Comparison of ENCODE assay signal across 17 cellular contexts in the genomic region with DNA sequence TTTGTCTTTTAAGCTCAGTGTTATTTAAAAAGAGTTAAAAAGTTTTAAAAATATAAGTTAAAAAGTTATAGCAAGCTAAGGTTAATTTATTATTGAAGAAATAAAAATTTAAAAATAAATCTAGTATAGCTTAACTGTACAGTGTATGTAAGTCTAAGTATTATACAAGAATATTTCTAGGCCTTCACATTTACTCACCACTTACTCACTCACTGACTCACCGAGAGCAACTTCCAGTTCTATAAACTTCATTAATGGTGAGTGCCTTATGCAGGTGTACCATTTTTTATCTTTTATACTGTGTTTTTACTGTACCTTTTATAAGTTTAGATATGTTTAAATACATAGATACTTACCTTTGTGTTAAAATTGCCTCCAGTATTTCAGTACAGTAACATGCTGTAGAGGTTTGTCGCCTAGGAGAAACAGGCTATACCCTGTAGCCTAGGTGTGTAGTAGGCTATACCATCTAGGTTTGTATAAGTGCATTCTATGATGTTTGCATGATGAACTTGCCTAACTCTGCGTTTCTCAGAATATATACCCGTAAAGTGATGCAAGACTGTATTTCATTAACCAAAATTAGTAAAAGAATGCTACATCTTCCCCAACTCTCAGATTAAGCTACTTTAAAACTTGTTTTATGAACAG.
DNase-seq lines count a peak whose midpoint lies in the region; ATAC-seq, FAIRE-seq and TF ChIP-seq lines count a peak whose summit lies in the region.
"Had no signal": no experiment of that assay in that cellular context is flagged by ENCODE, and none has a peak within 500 bp of the region (broad histone marks: within the 10 kb centered on the region; RNA-seq: fewer than 3 reads in every experiment).

No MANE protein-coding gene starts in this region.

- dilution Hi-C loops in mammary epithelial cell (cut with HindIII; ENCODE audit: low sequenced_read_pairs), result no loop called here

- in situ Hi-C loops in mammary epithelial cell (cut with MboI; ENCODE audit: low sequenced_read_pairs in 2 of 2) (no loop called here), HepG2 (cut with HindIII; ENCODE audit: extremely low pct_ligation_motif_present, low pct_unique_long_range_greater_than_20kb) (no loop called here)

- 70% methylated on average over 4 of the region's 4 CpGs for WGBS in mammary epithelial cell (ENCODE audit: low coverage, missing lambda C conversion rate)
- WGBS in HepG2 (ENCODE audit: low lambda C conversion rate), result 0% methylated on average over 4 of the region's 4 CpGs

- H3K27me3 ChIP-seq in MG63 (no peaks in the 10 kb centered on the region), mammary epithelial cell (ENCODE audit: insufficient read depth, low read length) (peaks cover 2% of the 10 kb centered on the region), HepG2 (ENCODE audit: control insufficient read depth in 1 of 2, insufficient read depth in 2 of 2, low read length in 2 of 2) (no peaks in the 10 kb centered on the region)
- H3K27me3 ChIP-seq: gastrocnemius medialis, neutrophil, uterus had no signal

- no peak for FAIRE-seq in HepG2 (lab: Jason Lieb, UNC)

- no TSS peak for BruUV-seq in mammary epithelial cell (replicated peaks; lab: Mats Ljungman, UMichigan)
- no TSS peak for BruUV-seq in HepG2 (replicated peaks; lab: Mats Ljungman, UMichigan)

- CTCF ChIA-PET in mammary epithelial cell (lab: Charles Lee; ENCODE audit: low non-redundant PET) (no interaction called here), HepG2 (lab: Yijun Ruan, JAX; ENCODE audit: low intra/inter-chr PET ratio, low total read pairs) (no interaction called here)

- no peak for TF ChIP-seq RAD21 in HepG2 (CRISPR knock-in tag; IDR thresholded peaks at IDR 0.05)

- H3K36me3 ChIP-seq in MG63 (no peaks in the 10 kb centered on the region), mammary epithelial cell (ENCODE audit: insufficient read depth, low read length) (no peaks in the 10 kb centered on the region), HepG2 (replicated peaks in 1 of 2; ENCODE audit: control insufficient read depth in 1 of 2, insufficient read depth in 2 of 2, low read length in 2 of 2) (no peaks in the 10 kb centered on the region)
- H3K36me3 ChIP-seq: gastrocnemius medialis, neutrophil, uterus had no signal

- intact Hi-C loops in mammary epithelial cell (cut with micrococcal nuclease), result no loop called here
- intact Hi-C loops in HepG2 (cut with micrococcal nuclease; ENCODE audit: unreplicated experiment), result no loop called here

- DNase-seq in GM03348 (ENCODE audit: low spot score) (peak; percentile 3), MG63 (peak; percentile 0), mammary epithelial cell (peak; percentile 67), kidney glomerular epithelial cell (lab: John Stamatoyannopoulos, UW) (peak; percentile 17), AG08396 (ENCODE audit: low spot score) (no peak), GM10266 (ENCODE audit: extremely low spot score) (no peak), HepG2 (ENCODE audit: low spot score) (no peak)
- DNase-seq: activated CD8-positive, alpha-beta T cell treated with anti-CD3 and anti-CD28 coated beads for 36 hours; dermis blood vessel endothelial cell; DND-41; gastrocnemius medialis; NCI-H1436 treated with DMSO at 0.1 percent for 48 hours; NCI-H345; uterus had no signal

- no peak overlapping the region for H3K9ac ChIP-seq in mammary epithelial cell (ENCODE audit: insufficient read depth, low read length)
- H3K9ac ChIP-seq in HepG2 (ENCODE audit: insufficient read depth, low read depth, low read length), result no peak overlapping the region
- H3K9ac ChIP-seq: KMS-11 had no signal

- H4K20me1 ChIP-seq in mammary epithelial cell (ENCODE audit: insufficient read depth, low read length) (no peaks in the 10 kb centered on the region), HepG2 (ENCODE audit: insufficient read depth, low read length) (no peaks in the 10 kb centered on the region)

- H3K4me1 ChIP-seq in mammary epithelial cell (ENCODE audit: insufficient read depth, low read length), result peaks cover 3% of the 10 kb centered on the region
- no peaks in the 10 kb centered on the region for H3K4me1 ChIP-seq in HepG2 (ENCODE audit: insufficient read depth, low read length)
- H3K4me1 ChIP-seq: gastrocnemius medialis, uterus had no signal

- TF ChIP-seq CTCF in mammary epithelial cell (conservative IDR thresholded peaks at IDR 0.05 in 1 of 2, IDR thresholded peaks at IDR 0.05 in 1 of 2; ENCODE audit: extremely low read depth in 1 of 2, insufficient read depth in 1 of 2, low read depth in 1 of 2, low read length in 2 of 2) (no peak), GM10266 (IDR thresholded peaks at IDR 0.05; ENCODE audit: control insufficient read depth, insufficient read depth, low read depth, missing control alignments) (no peak), HepG2 (CRISPR knock-in tag; IDR thresholded peaks at IDR 0.05) (no peak)

- H3K27ac ChIP-seq in mammary epithelial cell (ENCODE audit: insufficient read depth, low read depth, low read length), result no peak overlapping the region
- no peak overlapping the region for H3K27ac ChIP-seq in HepG2 (ENCODE audit: extremely low read length, insufficient read depth, low read length)
- H3K27ac ChIP-seq: gastrocnemius medialis, KMS-11, neutrophil, uterus had no signal

- H3K4me3 ChIP-seq in MG63 (no peak overlapping the region), mammary epithelial cell (replicated peaks in 1 of 3; ENCODE audit: insufficient read depth in 1 of 3, low read depth in 2 of 3, low read length in 3 of 3) (no peak overlapping the region), HepG2 (replicated peaks in 1 of 3; ENCODE audit: insufficient read depth in 1 of 3, low read depth in 2 of 3, low read length in 3 of 3) (no peak overlapping the region)
- H3K4me3 ChIP-seq: gastrocnemius medialis, uterus had no signal

- TF ChIP-seq EP300 in HepG2 (IDR thresholded peaks at IDR 0.05; ENCODE audit: low read depth in 2 of 2, low read length in 2 of 2) (no peak), HepG2 (CRISPR knock-in tag; IDR thresholded peaks at IDR 0.05; ENCODE audit: borderline replicate concordance) (no peak)

- ATAC-seq in HepG2, result no peak
- ATAC-seq: activated CD8-positive, alpha-beta T cell treated with anti-CD3 and anti-CD28 coated beads for 36 hours; gastrocnemius medialis; HCT116 had no signal

- H3K4me2 ChIP-seq in mammary epithelial cell (ENCODE audit: insufficient read depth, low read depth, low read length), result no peak overlapping the region
- no peak overlapping the region for H3K4me2 ChIP-seq in HepG2 (ENCODE audit: low read depth, low read length)
- H3K4me2 ChIP-seq: KMS-11 had no signal

- no peak overlapping the region for H2AFZ ChIP-seq in mammary epithelial cell (ENCODE audit: low read depth, low read length)
- no peak overlapping the region for H2AFZ ChIP-seq in HepG2 (ENCODE audit: low read length)

- POLR2A ChIA-PET in HepG2 (lab: Yijun Ruan, JAX), result no interaction called here

- no peak for TF ChIP-seq POLR2A in HepG2 (IDR thresholded peaks at IDR 0.05; ENCODE audit: insufficient read depth in 1 of 2, low read depth in 2 of 2, low read length in 2 of 2)

- H3K9me3 ChIP-seq in MG63 (no peaks in the 10 kb centered on the region), mammary epithelial cell (replicated peaks; ENCODE audit: insufficient read depth, low read length) (no peaks in the 10 kb centered on the region), HepG2 (ENCODE audit: low read length) (no peaks in the 10 kb centered on the region)
- H3K9me3 ChIP-seq: gastrocnemius medialis, neutrophil, uterus had no signal

- no peaks in the 10 kb centered on the region for H3K79me2 ChIP-seq in mammary epithelial cell (ENCODE audit: insufficient read depth, low read length)
- H3K79me2 ChIP-seq in HepG2 (ENCODE audit: insufficient read depth, low read length), result no peaks in the 10 kb centered on the region

TF ChIP-seq in HepG2, 621 proteins besides CTCF, POLR2A, EP300 and RAD21:
- no peak for TF ChIP-seq SMC3 (IDR thresholded peaks at IDR 0.05; ENCODE audit: low read length)
- TF ChIP-seq U2AF1 (optimal IDR thresholded peaks at IDR 0.05; ENCODE audit: low read depth, low read length), result no peak
- no peak for TF ChIP-seq ZNF781 (CRISPR knock-in tag; IDR thresholded peaks at IDR 0.05; ENCODE audit: borderline replicate concordance, not compliant biosample characterization)
- no peak for TF ChIP-seq MXI1 (IDR thresholded peaks at IDR 0.05; ENCODE audit: borderline replicate concordance, low read depth, low read length)
- TF ChIP-seq, protein P1, sequence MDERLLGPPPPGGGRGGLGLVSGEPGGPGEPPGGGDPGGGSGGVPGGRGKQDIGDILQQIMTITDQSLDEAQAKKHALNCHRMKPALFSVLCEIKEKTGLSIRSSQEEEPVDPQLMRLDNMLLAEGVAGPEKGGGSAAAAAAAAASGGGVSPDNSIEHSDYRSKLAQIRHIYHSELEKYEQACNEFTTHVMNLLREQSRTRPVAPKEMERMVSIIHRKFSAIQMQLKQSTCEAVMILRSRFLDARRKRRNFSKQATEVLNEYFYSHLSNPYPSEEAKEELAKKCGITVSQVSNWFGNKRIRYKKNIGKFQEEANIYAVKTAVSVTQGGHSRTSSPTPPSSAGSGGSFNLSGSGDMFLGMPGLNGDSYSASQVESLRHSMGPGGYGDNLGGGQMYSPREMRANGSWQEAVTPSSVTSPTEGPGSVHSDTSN (CRISPR knock-in tag; IDR thresholded peaks at IDR 0.05), result no peak
- TF ChIP-seq NFE2L1 (CRISPR knock-in tag; IDR thresholded peaks at IDR 0.05; ENCODE audit: borderline replicate concordance), result no peak
- no peak for TF ChIP-seq KLF6 (CRISPR knock-in tag; IDR thresholded peaks at IDR 0.05)
- no peak for TF ChIP-seq KLF12 (CRISPR knock-in tag; IDR thresholded peaks at IDR 0.05; ENCODE audit: borderline replicate concordance)
- TF ChIP-seq SP2 (CRISPR knock-in tag; IDR thresholded peaks at IDR 0.05), result no peak
- no peak for TF ChIP-seq HNRNPUL1 (IDR thresholded peaks at IDR 0.05; ENCODE audit: low read depth, low read length)
- no peak for TF ChIP-seq IKZF4 (CRISPR knock-in tag; IDR thresholded peaks at IDR 0.05; ENCODE audit: borderline replicate concordance, low read depth, not compliant biosample characterization)
- TF ChIP-seq CBFB (CRISPR knock-in tag; IDR thresholded peaks at IDR 0.05), result no peak
- TF ChIP-seq NFIC (IDR thresholded peaks at IDR 0.05; ENCODE audit: low read length), result no peak
- no peak for TF ChIP-seq ZNF367 (CRISPR knock-in tag; IDR thresholded peaks at IDR 0.05; ENCODE audit: borderline replicate concordance)
- TF ChIP-seq, protein P2, sequence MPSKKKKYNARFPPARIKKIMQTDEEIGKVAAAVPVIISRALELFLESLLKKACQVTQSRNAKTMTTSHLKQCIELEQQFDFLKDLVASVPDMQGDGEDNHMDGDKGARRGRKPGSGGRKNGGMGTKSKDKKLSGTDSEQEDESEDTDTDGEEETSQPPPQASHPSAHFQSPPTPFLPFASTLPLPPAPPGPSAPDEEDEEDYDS (CRISPR knock-in tag; IDR thresholded peaks at IDR 0.05), result no peak
- no peak for TF ChIP-seq ZBTB38 (CRISPR knock-in tag; IDR thresholded peaks at IDR 0.05)
- TF ChIP-seq ZNF850 (CRISPR knock-in tag; conservative IDR thresholded peaks at IDR 0.05), result no peak

Comparison
In these comparisons a context has a peak if more than half of its experiments do, and no peak if none do; other contexts are left out.
1. DNase-seq: peak in GM03348 (single experiment), MG63 (single experiment), mammary epithelial cell (single experiment) and kidney glomerular epithelial cell (single experiment); none in AG08396 (single experiment), GM10266 (single experiment) and HepG2 (single experiment).